Comparison of ENCODE assay signal across 2 cellular contexts in genomic region chr10:5890519-5890878, GRCh38.
A peak's percentile ranks its signal among the peaks of the same experiment; 100 is the strongest.
TF ChIP-seq lines count a peak whose summit lies in the region.

No MANE protein-coding gene starts in this region.

TF ChIP-seq in K562, 482 proteins besides CTCF, POLR2A, EP300 and RAD21:
- TF ChIP-seq KDM5B (IDR thresholded peaks at IDR 0.05; ENCODE audit: insufficient replicate concordance, low read depth, low read length) (peak; percentile 21), PHF8 (IDR thresholded peaks at IDR 0.05; ENCODE audit: borderline replicate concordance, low read length) (0 out of 2 replicates have a peak, but pooled peaks have one; percentile 4), HIVEP1 (CRISPR knock-in tag; IDR thresholded peaks at IDR 0.05) (no peak), TEAD1 (CRISPR knock-in tag; IDR thresholded peaks at IDR 0.05) (0 out of 4 replicates have a peak, but pooled peaks of 1 of the 2 experiments have one; percentile 42), CEBPG (CRISPR knock-in tag; IDR thresholded peaks at IDR 0.05) (0 out of 2 replicates have a peak, but pooled peaks have one; percentile 12), CEBPG (tag; conservative IDR thresholded peaks at IDR 0.05 in 1 of 2, IDR thresholded peaks at IDR 0.05 in 1 of 2) (no peak), FOXA3 (CRISPR knock-in tag; conservative IDR thresholded peaks at IDR 0.05 in 1 of 2, IDR thresholded peaks at IDR 0.05 in 1 of 2) (0 out of 4 replicates have a peak, but pooled peaks of 1 of the 2 experiments have one; percentile 45), HMG20A (CRISPR knock-in tag; conservative IDR thresholded peaks at IDR 0.05) (no peak), MXD1 (CRISPR knock-in tag; IDR thresholded peaks at IDR 0.05; ENCODE audit: borderline replicate concordance, poor library complexity, severe bottlenecking) (no peak)
- TF ChIP-seq, protein P1, sequence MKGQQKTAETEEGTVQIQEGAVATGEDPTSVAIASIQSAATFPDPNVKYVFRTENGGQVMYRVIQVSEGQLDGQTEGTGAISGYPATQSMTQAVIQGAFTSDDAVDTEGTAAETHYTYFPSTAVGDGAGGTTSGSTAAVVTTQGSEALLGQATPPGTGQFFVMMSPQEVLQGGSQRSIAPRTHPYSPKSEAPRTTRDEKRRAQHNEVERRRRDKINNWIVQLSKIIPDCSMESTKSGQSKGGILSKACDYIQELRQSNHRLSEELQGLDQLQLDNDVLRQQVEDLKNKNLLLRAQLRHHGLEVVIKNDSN (CRISPR knock-in tag; IDR thresholded peaks at IDR 0.05), result 0 out of 2 replicates have a peak, but pooled peaks have one; percentile 9
- TF ChIP-seq, protein P2, sequence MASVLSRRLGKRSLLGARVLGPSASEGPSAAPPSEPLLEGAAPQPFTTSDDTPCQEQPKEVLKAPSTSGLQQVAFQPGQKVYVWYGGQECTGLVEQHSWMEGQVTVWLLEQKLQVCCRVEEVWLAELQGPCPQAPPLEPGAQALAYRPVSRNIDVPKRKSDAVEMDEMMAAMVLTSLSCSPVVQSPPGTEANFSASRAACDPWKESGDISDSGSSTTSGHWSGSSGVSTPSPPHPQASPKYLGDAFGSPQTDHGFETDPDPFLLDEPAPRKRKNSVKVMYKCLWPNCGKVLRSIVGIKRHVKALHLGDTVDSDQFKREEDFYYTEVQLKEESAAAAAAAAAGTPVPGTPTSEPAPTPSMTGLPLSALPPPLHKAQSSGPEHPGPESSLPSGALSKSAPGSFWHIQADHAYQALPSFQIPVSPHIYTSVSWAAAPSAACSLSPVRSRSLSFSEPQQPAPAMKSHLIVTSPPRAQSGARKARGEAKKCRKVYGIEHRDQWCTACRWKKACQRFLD (CRISPR knock-in tag; IDR thresholded peaks at IDR 0.05), result 0 out of 2 replicates have a peak, but pooled peaks have one; percentile 24
- TF ChIP-seq, protein P3, sequence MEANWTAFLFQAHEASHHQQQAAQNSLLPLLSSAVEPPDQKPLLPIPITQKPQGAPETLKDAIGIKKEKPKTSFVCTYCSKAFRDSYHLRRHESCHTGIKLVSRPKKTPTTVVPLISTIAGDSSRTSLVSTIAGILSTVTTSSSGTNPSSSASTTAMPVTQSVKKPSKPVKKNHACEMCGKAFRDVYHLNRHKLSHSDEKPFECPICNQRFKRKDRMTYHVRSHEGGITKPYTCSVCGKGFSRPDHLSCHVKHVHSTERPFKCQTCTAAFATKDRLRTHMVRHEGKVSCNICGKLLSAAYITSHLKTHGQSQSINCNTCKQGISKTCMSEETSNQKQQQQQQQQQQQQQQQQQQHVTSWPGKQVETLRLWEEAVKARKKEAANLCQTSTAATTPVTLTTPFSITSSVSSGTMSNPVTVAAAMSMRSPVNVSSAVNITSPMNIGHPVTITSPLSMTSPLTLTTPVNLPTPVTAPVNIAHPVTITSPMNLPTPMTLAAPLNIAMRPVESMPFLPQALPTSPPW (CRISPR knock-in tag; IDR thresholded peaks at IDR 0.05), result peak; percentile 51; the same call in 1 of the 2 replicates

TF ChIP-seq in HepG2, 621 proteins besides CTCF, POLR2A, EP300 and RAD21:
- 0 out of 2 replicates have a peak, but pooled peaks have one; percentile 13 for TF ChIP-seq YEATS2 (CRISPR knock-in tag; IDR thresholded peaks at IDR 0.05; ENCODE audit: borderline replicate concordance)
- no peak for TF ChIP-seq ZNF749 (CRISPR knock-in tag; IDR thresholded peaks at IDR 0.05; ENCODE audit: borderline replicate concordance)
- TF ChIP-seq, protein P4, sequence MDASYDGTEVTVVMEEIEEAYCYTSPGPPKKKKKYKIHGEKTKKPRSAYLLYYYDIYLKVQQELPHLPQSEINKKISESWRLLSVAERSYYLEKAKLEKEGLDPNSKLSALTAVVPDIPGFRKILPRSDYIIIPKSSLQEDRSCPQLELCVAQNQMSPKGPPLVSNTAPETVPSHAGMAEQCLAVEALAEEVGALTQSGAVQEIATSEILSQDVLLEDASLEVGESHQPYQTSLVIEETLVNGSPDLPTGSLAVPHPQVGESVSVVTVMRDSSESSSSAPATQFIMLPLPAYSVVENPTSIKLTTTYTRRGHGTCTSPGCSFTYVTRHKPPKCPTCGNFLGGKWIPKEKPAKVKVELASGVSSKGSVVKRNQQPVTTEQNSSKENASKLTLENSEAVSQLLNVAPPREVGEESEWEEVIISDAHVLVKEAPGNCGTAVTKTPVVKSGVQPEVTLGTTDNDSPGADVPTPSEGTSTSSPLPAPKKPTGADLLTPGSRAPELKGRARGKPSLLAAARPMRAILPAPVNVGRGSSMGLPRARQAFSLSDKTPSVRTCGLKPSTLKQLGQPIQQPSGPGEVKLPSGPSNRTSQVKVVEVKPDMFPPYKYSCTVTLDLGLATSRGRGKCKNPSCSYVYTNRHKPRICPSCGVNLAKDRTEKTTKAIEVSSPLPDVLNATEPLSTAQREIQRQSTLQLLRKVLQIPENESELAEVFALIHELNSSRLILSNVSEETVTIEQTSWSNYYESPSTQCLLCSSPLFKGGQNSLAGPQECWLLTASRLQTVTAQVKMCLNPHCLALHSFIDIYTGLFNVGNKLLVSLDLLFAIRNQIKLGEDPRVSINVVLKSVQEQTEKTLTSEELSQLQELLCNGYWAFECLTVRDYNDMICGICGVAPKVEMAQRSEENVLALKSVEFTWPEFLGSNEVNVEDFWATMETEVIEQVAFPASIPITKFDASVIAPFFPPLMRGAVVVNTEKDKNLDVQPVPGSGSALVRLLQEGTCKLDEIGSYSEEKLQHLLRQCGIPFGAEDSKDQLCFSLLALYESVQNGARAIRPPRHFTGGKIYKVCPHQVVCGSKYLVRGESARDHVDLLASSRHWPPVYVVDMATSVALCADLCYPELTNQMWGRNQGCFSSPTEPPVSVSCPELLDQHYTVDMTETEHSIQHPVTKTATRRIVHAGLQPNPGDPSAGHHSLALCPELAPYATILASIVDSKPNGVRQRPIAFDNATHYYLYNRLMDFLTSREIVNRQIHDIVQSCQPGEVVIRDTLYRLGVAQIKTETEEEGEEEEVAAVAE (CRISPR knock-in tag; IDR thresholded peaks at IDR 0.05; ENCODE audit: borderline replicate concordance), result no peak
- TF ChIP-seq ZFP62 (CRISPR knock-in tag; IDR thresholded peaks at IDR 0.05), result no peak
- TF ChIP-seq HOXA9 (CRISPR knock-in tag; IDR thresholded peaks at IDR 0.05; ENCODE audit: borderline replicate concordance), result 0 out of 2 replicates have a peak, but pooled peaks have one; percentile 4
- no peak for TF ChIP-seq CBX2 (IDR thresholded peaks at IDR 0.05; ENCODE audit: low read depth, low read length)
- no peak for TF ChIP-seq CBX2 (CRISPR knock-in tag; IDR thresholded peaks at IDR 0.05; ENCODE audit: low read depth)
- no peak for TF ChIP-seq ZNF781 (CRISPR knock-in tag; IDR thresholded peaks at IDR 0.05; ENCODE audit: borderline replicate concordance, not compliant biosample characterization)
- TF ChIP-seq HDAC2 (CRISPR knock-in tag; IDR thresholded peaks at IDR 0.05), result 0 out of 2 replicates have a peak, but pooled peaks have one; percentile 42
- TF ChIP-seq NKX3-1 (CRISPR knock-in tag; IDR thresholded peaks at IDR 0.05), result no peak
- TF ChIP-seq ZNF138 (CRISPR knock-in tag; IDR thresholded peaks at IDR 0.05; ENCODE audit: low read depth), result no peak
- TF ChIP-seq, protein P5, sequence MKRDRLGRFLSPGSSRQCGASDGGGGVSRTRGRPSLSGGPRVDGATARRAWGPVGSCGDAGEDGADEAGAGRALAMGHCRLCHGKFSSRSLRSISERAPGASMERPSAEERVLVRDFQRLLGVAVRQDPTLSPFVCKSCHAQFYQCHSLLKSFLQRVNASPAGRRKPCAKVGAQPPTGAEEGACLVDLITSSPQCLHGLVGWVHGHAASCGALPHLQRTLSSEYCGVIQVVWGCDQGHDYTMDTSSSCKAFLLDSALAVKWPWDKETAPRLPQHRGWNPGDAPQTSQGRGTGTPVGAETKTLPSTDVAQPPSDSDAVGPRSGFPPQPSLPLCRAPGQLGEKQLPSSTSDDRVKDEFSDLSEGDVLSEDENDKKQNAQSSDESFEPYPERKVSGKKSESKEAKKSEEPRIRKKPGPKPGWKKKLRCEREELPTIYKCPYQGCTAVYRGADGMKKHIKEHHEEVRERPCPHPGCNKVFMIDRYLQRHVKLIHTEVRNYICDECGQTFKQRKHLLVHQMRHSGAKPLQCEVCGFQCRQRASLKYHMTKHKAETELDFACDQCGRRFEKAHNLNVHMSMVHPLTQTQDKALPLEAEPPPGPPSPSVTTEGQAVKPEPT (CRISPR knock-in tag; IDR thresholded peaks at IDR 0.05; ENCODE audit: low read depth), result no peak
- no peak for TF ChIP-seq ATF4 (CRISPR knock-in tag; IDR thresholded peaks at IDR 0.05)
- TF ChIP-seq, protein P6, sequence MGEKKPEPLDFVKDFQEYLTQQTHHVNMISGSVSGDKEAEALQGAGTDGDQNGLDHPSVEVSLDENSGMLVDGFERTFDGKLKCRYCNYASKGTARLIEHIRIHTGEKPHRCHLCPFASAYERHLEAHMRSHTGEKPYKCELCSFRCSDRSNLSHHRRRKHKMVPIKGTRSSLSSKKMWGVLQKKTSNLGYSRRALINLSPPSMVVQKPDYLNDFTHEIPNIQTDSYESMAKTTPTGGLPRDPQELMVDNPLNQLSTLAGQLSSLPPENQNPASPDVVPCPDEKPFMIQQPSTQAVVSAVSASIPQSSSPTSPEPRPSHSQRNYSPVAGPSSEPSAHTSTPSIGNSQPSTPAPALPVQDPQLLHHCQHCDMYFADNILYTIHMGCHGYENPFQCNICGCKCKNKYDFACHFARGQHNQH (CRISPR knock-in tag; IDR thresholded peaks at IDR 0.05), result no peak
- peak; percentile 18; the same call in 1 of the 2 replicates for TF ChIP-seq CCDC6 (CRISPR knock-in tag; IDR thresholded peaks at IDR 0.05)
- TF ChIP-seq HNF1B (CRISPR knock-in tag; IDR thresholded peaks at IDR 0.05), result 0 out of 2 replicates have a peak, but pooled peaks have one; percentile 22
- peak; percentile 13; the same call in 1 of the 2 replicates for TF ChIP-seq DMAP1 (CRISPR knock-in tag; IDR thresholded peaks at IDR 0.05)
- TF ChIP-seq EEA1 (CRISPR knock-in tag; IDR thresholded peaks at IDR 0.05; ENCODE audit: borderline replicate concordance), result no peak
- peak; percentile 22; the same call in 1 of the 2 replicates for TF ChIP-seq KMT2A (CRISPR knock-in tag; IDR thresholded peaks at IDR 0.05)
- TF ChIP-seq, protein P7, sequence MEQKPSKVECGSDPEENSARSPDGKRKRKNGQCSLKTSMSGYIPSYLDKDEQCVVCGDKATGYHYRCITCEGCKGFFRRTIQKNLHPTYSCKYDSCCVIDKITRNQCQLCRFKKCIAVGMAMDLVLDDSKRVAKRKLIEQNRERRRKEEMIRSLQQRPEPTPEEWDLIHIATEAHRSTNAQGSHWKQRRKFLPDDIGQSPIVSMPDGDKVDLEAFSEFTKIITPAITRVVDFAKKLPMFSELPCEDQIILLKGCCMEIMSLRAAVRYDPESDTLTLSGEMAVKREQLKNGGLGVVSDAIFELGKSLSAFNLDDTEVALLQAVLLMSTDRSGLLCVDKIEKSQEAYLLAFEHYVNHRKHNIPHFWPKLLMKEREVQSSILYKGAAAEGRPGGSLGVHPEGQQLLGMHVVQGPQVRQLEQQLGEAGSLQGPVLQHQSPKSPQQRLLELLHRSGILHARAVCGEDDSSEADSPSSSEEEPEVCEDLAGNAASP (CRISPR knock-in tag; IDR thresholded peaks at IDR 0.05; ENCODE audit: borderline replicate concordance), result 0 out of 2 replicates have a peak, but pooled peaks have one; percentile 22
- peak; percentile 74; the same call in 1 of the 2 replicates for TF ChIP-seq ZNF572 (CRISPR knock-in tag; IDR thresholded peaks at IDR 0.05)
- 0 out of 2 replicates have a peak, but pooled peaks have one; percentile 26 for TF ChIP-seq ZMYM3 (CRISPR knock-in tag; IDR thresholded peaks at IDR 0.05)
- TF ChIP-seq HNRNPL (IDR thresholded peaks at IDR 0.05; ENCODE audit: low read depth, low read length), result peak; percentile 73; the same call in 1 of the 2 replicates
- peak; percentile 9 for TF ChIP-seq AGO2 (optimal IDR thresholded peaks at IDR 0.05; ENCODE audit: low read depth, low read length)
- no peak for TF ChIP-seq SNAI1 (CRISPR knock-in tag; IDR thresholded peaks at IDR 0.05; ENCODE audit: borderline replicate concordance)
- TF ChIP-seq ZNF768 (CRISPR knock-in tag; IDR thresholded peaks at IDR 0.05), result peak; percentile 26; the same call in 1 of the 2 replicates
- peak; percentile 7 for TF ChIP-seq ASH2L (IDR thresholded peaks at IDR 0.05; ENCODE audit: insufficient read length, low read depth, low read length)
- peak; percentile 33; the same call in 1 of the 2 replicates for TF ChIP-seq ATF3 (CRISPR knock-in tag; IDR thresholded peaks at IDR 0.05)
- TF ChIP-seq ZFP37 (CRISPR knock-in tag; IDR thresholded peaks at IDR 0.05; ENCODE audit: borderline replicate concordance), result no peak
- TF ChIP-seq RBM22 (optimal IDR thresholded peaks at IDR 0.05; ENCODE audit: low read length), result no peak
- TF ChIP-seq RXRA (CRISPR knock-in tag; IDR thresholded peaks at IDR 0.05), result 0 out of 2 replicates have a peak, but pooled peaks have one; percentile 37
- TF ChIP-seq TGIF2 (CRISPR knock-in tag; IDR thresholded peaks at IDR 0.05), result 0 out of 2 replicates have a peak, but pooled peaks have one; percentile 60
- TF ChIP-seq ZNF598 (CRISPR knock-in tag; IDR thresholded peaks at IDR 0.05; ENCODE audit: borderline replicate concordance), result no peak
- no peak for TF ChIP-seq ZC3H4 (CRISPR knock-in tag; IDR thresholded peaks at IDR 0.05; ENCODE audit: borderline replicate concordance)
- no peak for TF ChIP-seq ZSCAN22 (CRISPR knock-in tag; IDR thresholded peaks at IDR 0.05)
